ENCODE assay signal across 23 cellular contexts in the genomic region with DNA sequence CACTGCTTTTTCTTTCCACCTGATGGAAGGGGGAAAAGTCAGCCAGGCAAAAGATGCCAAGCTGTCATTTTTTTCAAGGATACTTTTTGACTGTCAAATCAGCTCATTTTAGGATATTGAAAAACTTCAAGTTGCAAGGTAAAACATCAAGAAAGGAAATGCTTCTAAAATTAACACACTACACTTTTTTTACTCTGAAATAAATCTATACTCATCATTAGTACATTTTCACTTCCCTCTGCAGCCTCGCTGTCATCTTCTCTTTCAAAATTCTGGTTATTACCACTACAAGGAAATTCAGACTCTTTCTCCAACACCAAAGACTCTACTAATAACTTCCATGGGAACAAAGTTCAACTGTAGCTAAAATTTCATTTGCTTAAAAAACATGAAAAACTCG.
"Had no signal": no experiment of that assay in that cellular context is flagged by ENCODE, and none has a peak within 500 bp of the region (broad histone marks: within the 10 kb centered on the region; RNA-seq: fewer than 3 reads in every experiment).

No MANE protein-coding gene starts in this region.

- FAIRE-seq: colon, frontal cortex, pancreas had no signal

- ATAC-seq: activated CD8-positive, alpha-beta T cell treated with anti-CD3 and anti-CD28 coated beads, Interleukin-2, amount 10 ng/mL, durations not matched to agents 7 days and 5 days; activated naive CD4-positive, alpha-beta T cell treated with anti-CD3 and anti-CD28 coated beads, Interleukin-2, amount 50 U/mL, for 72 hours; left ventricle myocardium superior; natural killer cell treated with Interleukin-12 subunit alpha and Interleukin-12 subunit beta and Interleukin-15 and Interleukin-18, amount 100 ng/mL, for 72 hours; pancreas; right cardiac atrium had no signal

- DNase-seq: activated CD4-positive, alpha-beta T cell treated with anti-CD3 and anti-CD28 coated beads, Interleukin-2, amount 50 U/mL, for 1 hour; activated CD4-positive, CD25-positive, alpha-beta regulatory T cell treated with anti-CD3 and anti-CD28 coated beads, Interleukin-2, amount 50 U/mL, for 72 hours; activated CD8-positive, alpha-beta T cell treated with anti-CD3 and anti-CD28 coated beads, Interleukin-2, amount 10 ng/mL, durations not matched to agents 7 days and 5 days; aorta; brain microvascular endothelial cell; caudate nucleus; effector memory CD4-positive, alpha-beta T cell; hypothalamus; left ventricle myocardium superior; midbrain; pancreas; right cardiac atrium; stimulated activated CD4-positive, alpha-beta T cell treated with anti-CD3 and anti-CD28 coated beads, Interleukin-12 subunit alpha, Interleukin-12 subunit beta, amount 100 ng/mL, for 4 hours; stimulated activated CD4-positive, alpha-beta T cell treated with anti-CD3 and anti-CD28 coated beads, Interleukin-4, amount 100 ng/mL, for 4 hours; tibial artery; WERI-Rb-1 had no signal

- H3K27ac ChIP-seq: brain microvascular endothelial cell, pancreas, WERI-Rb-1 had no signal

- H3K9me3 ChIP-seq: pancreas, tibial artery had no signal

- H3K4me3 Mint-ChIP-seq: activated CD8-positive, alpha-beta T cell treated with anti-CD3 and anti-CD28 coated beads, Interleukin-2, amount 10 ng/mL, durations not matched to agents 7 days and 5 days; activated T-helper 1 cell treated with anti-CD3 and anti-CD28 coated beads, Interleukin-12 subunit alpha, Interleukin-12 subunit beta, Interleukin-2, Interleukin-4 antibody, amounts not matched to agents 30 ng/mL and 10 ng/mL and 1 ng/mL, durations not matched to agents 14 hours and 24 hours and 36 hours; natural killer cell treated with Interleukin-12 subunit alpha and Interleukin-12 subunit beta and Interleukin-15 and Interleukin-18, amount 100 ng/mL, for 72 hours; stimulated activated naive CD8-positive, alpha-beta T cell treated with anti-CD3 and anti-CD28 coated beads, Interleukin-15, Interleukin-2, amounts not matched to agents 100 ng/mL and 50 ng/mL, for 24 hours; T-helper 2 cell treated with Interferon-gamma antibody and Interleukin-4, amounts not matched to agents 5 μg/mL and 100 μg/mL, for 36 hours had no signal

- H3K27me3 Mint-ChIP-seq: natural killer cell treated with Interleukin-12 subunit alpha and Interleukin-12 subunit beta and Interleukin-15 and Interleukin-18, amount 100 ng/mL, for 72 hours; stimulated activated naive CD8-positive, alpha-beta T cell treated with anti-CD3 and anti-CD28 coated beads, Interleukin-15, Interleukin-2, amounts not matched to agents 100 ng/mL and 50 ng/mL, for 24 hours had no signal

- H3K9me3 Mint-ChIP-seq: activated naive CD4-positive, alpha-beta T cell treated with anti-CD3 and anti-CD28 coated beads, Interleukin-2, amount 50 U/mL, for 72 hours; activated T-helper 1 cell treated with anti-CD3 and anti-CD28 coated beads, Interleukin-12 subunit alpha, Interleukin-12 subunit beta, Interleukin-2, Interleukin-4 antibody, amounts not matched to agents 30 ng/mL and 10 ng/mL and 1 ng/mL, durations not matched to agents 14 hours and 24 hours and 36 hours; natural killer cell treated with Interleukin-12 subunit alpha and Interleukin-12 subunit beta and Interleukin-15 and Interleukin-18, amount 100 ng/mL, for 72 hours; stimulated activated naive CD8-positive, alpha-beta T cell treated with anti-CD3 and anti-CD28 coated beads, Interleukin-15, Interleukin-2, amounts not matched to agents 100 ng/mL and 50 ng/mL, for 24 hours; T-helper 2 cell treated with Interferon-gamma antibody and Interleukin-4, amounts not matched to agents 5 μg/mL and 100 μg/mL, for 36 hours had no signal

- H3K27me3 ChIP-seq: brain microvascular endothelial cell, pancreas, tibial artery had no signal

- H3K27ac Mint-ChIP-seq: activated CD8-positive, alpha-beta T cell treated with anti-CD3 and anti-CD28 coated beads, Interleukin-2, amount 10 ng/mL, durations not matched to agents 7 days and 5 days; activated T-helper 1 cell treated with anti-CD3 and anti-CD28 coated beads, Interleukin-12 subunit alpha, Interleukin-12 subunit beta, Interleukin-2, Interleukin-4 antibody, amounts not matched to agents 30 ng/mL and 10 ng/mL and 1 ng/mL, durations not matched to agents 14 hours and 24 hours and 36 hours; natural killer cell treated with Interleukin-12 subunit alpha and Interleukin-12 subunit beta and Interleukin-15 and Interleukin-18, amount 100 ng/mL, for 72 hours; stimulated activated naive CD8-positive, alpha-beta T cell treated with anti-CD3 and anti-CD28 coated beads, Interleukin-15, Interleukin-2, amounts not matched to agents 100 ng/mL and 50 ng/mL, for 24 hours; T-helper 2 cell treated with Interferon-gamma antibody and Interleukin-4, amounts not matched to agents 5 μg/mL and 100 μg/mL, for 36 hours had no signal

- H3K36me3 ChIP-seq: pancreas, tibial artery, WERI-Rb-1 had no signal

- H3K36me3 Mint-ChIP-seq: activated naive CD4-positive, alpha-beta T cell treated with anti-CD3 and anti-CD28 coated beads, Interleukin-2, amount 50 U/mL, for 72 hours; natural killer cell treated with Interleukin-12 subunit alpha and Interleukin-12 subunit beta and Interleukin-15 and Interleukin-18, amount 100 ng/mL, for 72 hours had no signal

- H3K4me3 ChIP-seq: pancreas, tibial artery had no signal
